Comparison of ENCODE assay signal across 17 cellular contexts in genomic region chr1:35866998-35867397, GRCh38.
"Had no signal": no experiment of that assay in that cellular context is flagged by ENCODE, and none has a peak within 500 bp of the region (broad histone marks: within the 10 kb centered on the region; RNA-seq: fewer than 3 reads in every experiment).

No MANE protein-coding gene starts in this region.

- H3K4me3 Mint-ChIP-seq: activated CD4-positive, alpha-beta T cell treated with anti-CD3 and anti-CD28 coated beads, Interleukin-2, amount 10 ng/mL, durations not matched to agents 7 days and 5 days; activated naive CD4-positive, alpha-beta T cell treated with anti-CD3 and anti-CD28 coated beads for 36 hours; activated T-cell treated with anti-CD3 and anti-CD28 coated beads, Interleukin-2, amount 50 U/mL, for 4 hours; mesothelial cell of epicardium; stimulated activated naive CD8-positive, alpha-beta T cell treated with anti-CD3 and anti-CD28 coated beads, Interleukin-15, Interleukin-2, amounts not matched to agents 100 ng/mL and 50 ng/mL, for 24 hours had no signal

- H3K4me2 ChIP-seq: hepatocyte had no signal

- H3K79me2 ChIP-seq: hepatocyte had no signal

- H3K4me1 Mint-ChIP-seq: activated CD4-positive, alpha-beta T cell treated with anti-CD3 and anti-CD28 coated beads, Interleukin-2, amount 10 ng/mL, durations not matched to agents 7 days and 5 days had no signal

- H3K27me3 ChIP-seq: body of pancreas, dorsolateral prefrontal cortex, hepatocyte, right atrium auricular region, tibial nerve, uterus had no signal

- H3K27me3 Mint-ChIP-seq: stimulated activated naive CD8-positive, alpha-beta T cell treated with anti-CD3 and anti-CD28 coated beads, Interleukin-15, Interleukin-2, amounts not matched to agents 100 ng/mL and 50 ng/mL, for 24 hours had no signal

- H3K4me3 ChIP-seq: body of pancreas, dorsolateral prefrontal cortex, hepatocyte, lower lobe of right lung, right atrium auricular region, tibial nerve, uterus had no signal

- H3K9me3 Mint-ChIP-seq: activated CD4-positive, alpha-beta T cell treated with anti-CD3 and anti-CD28 coated beads, Interleukin-2, amount 10 ng/mL, durations not matched to agents 7 days and 5 days; activated naive CD4-positive, alpha-beta T cell treated with anti-CD3 and anti-CD28 coated beads for 36 hours; activated T-cell treated with anti-CD3 and anti-CD28 coated beads, Interleukin-2, amount 50 U/mL, for 4 hours; stimulated activated naive CD8-positive, alpha-beta T cell treated with anti-CD3 and anti-CD28 coated beads, Interleukin-15, Interleukin-2, amounts not matched to agents 100 ng/mL and 50 ng/mL, for 24 hours had no signal

- H3K4me1 ChIP-seq: body of pancreas, tibial nerve, uterus had no signal

- H3K36me3 Mint-ChIP-seq: mesothelial cell of epicardium had no signal

- DNase-seq: activated CD4-positive, alpha-beta T cell treated with anti-CD3 and anti-CD28 coated beads, Interleukin-2, amount 10 ng/mL, durations not matched to agents 7 days and 5 days; activated CD8-positive, alpha-beta memory T cell treated with anti-CD3 and anti-CD28 coated beads, Interleukin-2, amount 50 U/mL, for 4 hours; activated naive CD4-positive, alpha-beta T cell treated with anti-CD3 and anti-CD28 coated beads for 36 hours; activated T-cell treated with anti-CD3 and anti-CD28 coated beads, Interleukin-2, amount 50 U/mL, for 4 hours; body of pancreas; dorsolateral prefrontal cortex; foreskin fibroblast; left cardiac atrium; lower lobe of right lung; stimulated activated CD4-positive, alpha-beta T cell treated with anti-CD3 and anti-CD28 coated beads, Interleukin-2, amount 100 ng/mL, for 24 hours; T1000; uterus had no signal

- ATAC-seq: activated T-cell treated with anti-CD3 and anti-CD28 coated beads, Interleukin-2, amount 50 U/mL, for 4 hours; body of pancreas; left cardiac atrium had no signal

- H3K27ac Mint-ChIP-seq: activated CD4-positive, alpha-beta T cell treated with anti-CD3 and anti-CD28 coated beads, Interleukin-2, amount 10 ng/mL, durations not matched to agents 7 days and 5 days; activated naive CD4-positive, alpha-beta T cell treated with anti-CD3 and anti-CD28 coated beads for 36 hours; mesothelial cell of epicardium; stimulated activated naive CD8-positive, alpha-beta T cell treated with anti-CD3 and anti-CD28 coated beads, Interleukin-15, Interleukin-2, amounts not matched to agents 100 ng/mL and 50 ng/mL, for 24 hours had no signal

- H3K9me3 ChIP-seq: body of pancreas, lower lobe of right lung, right atrium auricular region, tibial nerve, uterus had no signal

- H3K27ac ChIP-seq: body of pancreas, dorsolateral prefrontal cortex, hepatocyte, lower lobe of right lung, right atrium auricular region, tibial nerve, uterus had no signal

- H2AFZ ChIP-seq: hepatocyte had no signal

- H3K36me3 ChIP-seq: lower lobe of right lung, right atrium auricular region, tibial nerve, uterus had no signal
